ENCODE assay signal across 8 cellular contexts in genomic region chr11:67468835-67469811, GRCh38. TPM values are rescaled to one million over a fixed set of nuclear protein-coding genes. Genes with fewer than 3 reads are reported as not detected.
DNase-seq lines count a peak whose midpoint lies in the region; ATAC-seq lines count a peak whose summit lies in the region.

Gene TMEM134, minus strand, starts transcription at chr11:67469251. Its CDS starts 59 bp downstream, at chr11:67469192.

- DNase-seq in AML-193 (lab: John Stamatoyannopoulos, UW) (peak; percentile 72 to 76), NCI-H526 (lab: John Stamatoyannopoulos, UW) (peak; percentile 84 to 97), cortex of kidney (lab: John Stamatoyannopoulos, UW) (peak; percentile 73), left lobe of liver (ENCODE audit: low spot score) (peak; percentile 93)
- DNase-seq in activated CD4-positive, alpha-beta T cell treated with anti-CD3 and anti-CD28 coated beads, Interleukin-2, amount 50 U/mL, for 1 hour: peak; percentile 91
- peak; percentile 91 to 93 for DNase-seq in stimulated activated CD4-positive, alpha-beta T cell treated with anti-CD3 and anti-CD28 coated beads, Interleukin-2, amount 100 ng/mL, for 24 hours

- ATAC-seq in GM19035 (IDR thresholded peaks at IDR 0.05; ENCODE audit: unreplicated experiment) (peak; percentile 73), HG03378 (IDR thresholded peaks at IDR 0.05; ENCODE audit: unreplicated experiment) (peak; percentile 49), left lobe of liver (peak; percentile 80)

RNA-seq across cellular contexts. Expression of gene TMEM134, which starts in this region (rescaled TPM):
- 38.9 TPM for total RNA-seq in left lobe of liver

Comparison
In these comparisons a context has a peak if more than half of its experiments do, and no peak if none do; other contexts are left out.
1. Peak in every context shown above with its lines: DNase-seq and ATAC-seq.